ENCODE assay signal across 34 cellular contexts in genomic region chr15:79037848-79038247, GRCh38. TPM values are rescaled to one million over a fixed set of nuclear protein-coding genes. Genes with fewer than 3 reads are reported as not detected.
"Had no signal": no experiment of that assay in that cellular context is flagged by ENCODE, and none has a peak within 500 bp of the region (broad histone marks: within the 10 kb centered on the region; RNA-seq: fewer than 3 reads in every experiment).

No MANE protein-coding gene starts in this region.

- H3K36me3 ChIP-seq: cardiac muscle cell, MG63, WERI-Rb-1 had no signal

- H3K4me3 Mint-ChIP-seq: activated CD4-positive, alpha-beta memory T cell treated with anti-CD3 and anti-CD28 coated beads, Interleukin-2, amount 10 ng/mL, durations not matched to agents 7 days and 5 days; activated CD8-positive, alpha-beta memory T cell treated with anti-CD3 and anti-CD28 coated beads, Interleukin-2, amount 10 ng/mL, durations not matched to agents 7 days and 5 days; activated naive CD4-positive, alpha-beta T cell treated with anti-CD3 and anti-CD28 coated beads for 36 hours; activated naive CD8-positive, alpha-beta T cell; activated naive CD8-positive, alpha-beta T cell treated with anti-CD3 and anti-CD28 coated beads, Interleukin-2, amount 50 U/mL, for 24 hours; activated T-cell treated with anti-CD3 and anti-CD28 coated beads, Interleukin-2, amount 50 U/mL, for 72 hours; activated T-helper 17 cell treated with anti-CD3 and anti-CD28 coated beads, Interleukin-2, amount 50 U/mL, for 72 hours; brain had no signal

- DNase-seq: activated CD4-positive, alpha-beta memory T cell treated with anti-CD3 and anti-CD28 coated beads, Interleukin-2, amount 10 ng/mL, durations not matched to agents 7 days and 5 days; activated CD4-positive, alpha-beta T cell treated with anti-CD3 and anti-CD28 coated beads for 1 hour; activated CD4-positive, alpha-beta T cell treated with anti-CD3 and anti-CD28 coated beads for 48 hours; activated CD4-positive, CD25-positive, alpha-beta regulatory T cell; activated CD8-positive, alpha-beta memory T cell treated with anti-CD3 and anti-CD28 coated beads for 24 hours; activated CD8-positive, alpha-beta memory T cell treated with anti-CD3 and anti-CD28 coated beads, Interleukin-2, amount 10 ng/mL, durations not matched to agents 7 days and 5 days; activated gamma-delta T cell treated with Interleukin-2 at 50 U/mL for 16 hours; activated naive CD4-positive, alpha-beta T cell treated with anti-CD3 and anti-CD28 coated beads for 36 hours; activated naive CD8-positive, alpha-beta T cell treated with anti-CD3 and anti-CD28 coated beads, Interleukin-2, amount 50 U/mL, for 24 hours; activated T-cell treated with anti-CD3 and anti-CD28 coated beads, Interleukin-2, amount 50 U/mL, for 1 hour; activated T-cell treated with anti-CD3 and anti-CD28 coated beads, Interleukin-2, amount 50 U/mL, for 72 hours; anterior cingulate cortex; MG63; NCI-H1048; NCI-H1105 treated with DMSO at 0.1 percent for 48 hours; NCI-H1436; NCI-H1694; NCI-H2029; NCI-H510A; NCI-H526; NCI-H748 treated with DMSO at 0.1 percent for 48 hours; NK-92 treated with Interleukin-12 subunit alpha and Interleukin-12 subunit beta, amount 100 ng/mL, for 24 hours; Right ventricle myocardium superior; SW 1271; T1000; WERI-Rb-1 had no signal

- H3K27ac Mint-ChIP-seq: activated CD4-positive, alpha-beta memory T cell treated with anti-CD3 and anti-CD28 coated beads, Interleukin-2, amount 10 ng/mL, durations not matched to agents 7 days and 5 days; activated CD8-positive, alpha-beta memory T cell treated with anti-CD3 and anti-CD28 coated beads, Interleukin-2, amount 10 ng/mL, durations not matched to agents 7 days and 5 days; activated naive CD4-positive, alpha-beta T cell treated with anti-CD3 and anti-CD28 coated beads for 36 hours; activated naive CD8-positive, alpha-beta T cell; activated naive CD8-positive, alpha-beta T cell treated with anti-CD3 and anti-CD28 coated beads, Interleukin-2, amount 50 U/mL, for 24 hours; activated T-cell treated with anti-CD3 and anti-CD28 coated beads, Interleukin-2, amount 50 U/mL, for 72 hours; activated T-helper 17 cell treated with anti-CD3 and anti-CD28 coated beads, Interleukin-2, amount 50 U/mL, for 72 hours; brain had no signal

- H3K36me3 Mint-ChIP-seq: activated CD8-positive, alpha-beta memory T cell treated with anti-CD3 and anti-CD28 coated beads, Interleukin-2, amount 10 ng/mL, durations not matched to agents 7 days and 5 days; activated naive CD8-positive, alpha-beta T cell had no signal

- H2AFZ ChIP-seq: PC-9 had no signal

- H3K27ac ChIP-seq: cardiac muscle cell, PC-9, RWPE1, WERI-Rb-1 had no signal

- H3K27me3 ChIP-seq: cardiac muscle cell, MG63 had no signal

- H3K4me1 Mint-ChIP-seq: activated CD4-positive, alpha-beta memory T cell treated with anti-CD3 and anti-CD28 coated beads, Interleukin-2, amount 10 ng/mL, durations not matched to agents 7 days and 5 days; activated CD8-positive, alpha-beta memory T cell treated with anti-CD3 and anti-CD28 coated beads, Interleukin-2, amount 10 ng/mL, durations not matched to agents 7 days and 5 days; activated naive CD8-positive, alpha-beta T cell treated with anti-CD3 and anti-CD28 coated beads, Interleukin-2, amount 50 U/mL, for 24 hours; activated T-helper 17 cell treated with anti-CD3 and anti-CD28 coated beads, Interleukin-2, amount 50 U/mL, for 72 hours; brain had no signal

- ATAC-seq: activated CD8-positive, alpha-beta memory T cell treated with anti-CD3 and anti-CD28 coated beads, Interleukin-2, amount 10 ng/mL, durations not matched to agents 7 days and 5 days; activated naive CD8-positive, alpha-beta T cell treated with anti-CD3 and anti-CD28 coated beads, Interleukin-2, amount 50 U/mL, for 24 hours; activated T-cell treated with anti-CD3 and anti-CD28 coated beads, Interleukin-2, amount 50 U/mL, for 72 hours; activated T-helper 17 cell treated with anti-CD3 and anti-CD28 coated beads, Interleukin-2, amount 50 U/mL, for 72 hours; K562 had no signal

- H3K4me2 ChIP-seq: PC-9 had no signal

- H3K4me3 ChIP-seq: cardiac muscle cell, K562, MG63, PC-9 had no signal

- H3K9me3 Mint-ChIP-seq: activated CD4-positive, alpha-beta memory T cell treated with anti-CD3 and anti-CD28 coated beads, Interleukin-2, amount 10 ng/mL, durations not matched to agents 7 days and 5 days; activated T-cell treated with anti-CD3 and anti-CD28 coated beads, Interleukin-2, amount 50 U/mL, for 72 hours; activated T-helper 17 cell treated with anti-CD3 and anti-CD28 coated beads, Interleukin-2, amount 50 U/mL, for 72 hours had no signal

RNA-seq across cellular contexts. Expression of gene RASGRF1, which starts 52.7 kb away (rescaled TPM):
- total RNA-seq: activated CD4-positive, alpha-beta memory T cell treated with anti-CD3 and anti-CD28 coated beads, Interleukin-2, amount 10 ng/mL, durations not matched to agents 7 days and 5 days; activated naive CD4-positive, alpha-beta T cell treated with anti-CD3 and anti-CD28 coated beads for 36 hours; activated T-cell treated with anti-CD3 and anti-CD28 coated beads, Interleukin-2, amount 50 U/mL, for 72 hours; activated T-helper 17 cell treated with anti-CD3 and anti-CD28 coated beads, Interleukin-2, amount 50 U/mL, for 72 hours; Right ventricle myocardium superior; T-helper 2 cell treated with Interferon-gamma antibody and Interleukin-4, amounts not matched to agents 100 ng/mL and 5 ng/mL, for 36 hours had no signal
- polyA plus RNA-seq: cardiac muscle cell had no signal
